In genomic region chr6:16857969-16858592, GRCh38 we compare ENCODE assay signal across 1 cellular context.
A peak's percentile ranks its signal among the peaks of the same experiment; 100 is the strongest.
TF ChIP-seq lines count a peak whose summit lies in the region.

No MANE protein-coding gene starts in this region.

TF ChIP-seq in K562, 482 proteins besides CTCF, POLR2A, EP300 and RAD21 (continued from another document):
- peak; percentile 57 for TF ChIP-seq U2AF1 (optimal IDR thresholded peaks at IDR 0.05; ENCODE audit: low read depth, low read length)
- TF ChIP-seq HMGN3 (IDR thresholded peaks at IDR 0.05; ENCODE audit: borderline replicate concordance, extremely low read depth, insufficient read length, low read depth, low read length): no peak
- no peak for TF ChIP-seq TRIM25 (IDR thresholded peaks at IDR 0.05; ENCODE audit: borderline replicate concordance)
- no peak for TF ChIP-seq WHSC1 (IDR thresholded peaks at IDR 0.05; ENCODE audit: low read length)
- TF ChIP-seq CAMTA2 (CRISPR knock-in tag; conservative IDR thresholded peaks at IDR 0.05): no peak
- no peak for TF ChIP-seq FOXK1 (CRISPR knock-in tag; IDR thresholded peaks at IDR 0.05; ENCODE audit: borderline replicate concordance)
- TF ChIP-seq ZNF197 (CRISPR knock-in tag; IDR thresholded peaks at IDR 0.05; ENCODE audit: low read depth): no peak
- TF ChIP-seq PCBP2 (IDR thresholded peaks at IDR 0.05; ENCODE audit: low read depth, low read length, poor library complexity, severe bottlenecking): no peak
- TF ChIP-seq KAT7 (CRISPR knock-in tag; IDR thresholded peaks at IDR 0.05; ENCODE audit: borderline replicate concordance): no peak
- TF ChIP-seq GATA2 (CRISPR knock-in tag; IDR thresholded peaks at IDR 0.05): no peak
- no peak for TF ChIP-seq TFAM (CRISPR knock-in tag; conservative IDR thresholded peaks at IDR 0.05)
- no peak for TF ChIP-seq NUFIP1 (IDR thresholded peaks at IDR 0.05; ENCODE audit: partially characterized antibody)
- TF ChIP-seq TAF9B (IDR thresholded peaks at IDR 0.05; ENCODE audit: partially characterized antibody): peak; percentile 31
- TF ChIP-seq, protein P1, sequence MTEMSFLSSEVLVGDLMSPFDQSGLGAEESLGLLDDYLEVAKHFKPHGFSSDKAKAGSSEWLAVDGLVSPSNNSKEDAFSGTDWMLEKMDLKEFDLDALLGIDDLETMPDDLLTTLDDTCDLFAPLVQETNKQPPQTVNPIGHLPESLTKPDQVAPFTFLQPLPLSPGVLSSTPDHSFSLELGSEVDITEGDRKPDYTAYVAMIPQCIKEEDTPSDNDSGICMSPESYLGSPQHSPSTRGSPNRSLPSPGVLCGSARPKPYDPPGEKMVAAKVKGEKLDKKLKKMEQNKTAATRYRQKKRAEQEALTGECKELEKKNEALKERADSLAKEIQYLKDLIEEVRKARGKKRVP (CRISPR knock-in tag; IDR thresholded peaks at IDR 0.05): no peak
- TF ChIP-seq NKRF (IDR thresholded peaks at IDR 0.05; ENCODE audit: borderline replicate concordance): no peak
- TF ChIP-seq ZNF184 (CRISPR knock-in tag; IDR thresholded peaks at IDR 0.05): no peak
- TF ChIP-seq SLC30A9 (CRISPR knock-in tag; IDR thresholded peaks at IDR 0.05): no peak
- no peak for TF ChIP-seq ARID3B (CRISPR knock-in tag; IDR thresholded peaks at IDR 0.05; ENCODE audit: borderline replicate concordance)
- no peak for TF ChIP-seq HDAC3 (IDR thresholded peaks at IDR 0.05; ENCODE audit: borderline replicate concordance, partially characterized antibody)
- 0 out of 2 replicates have a peak, but pooled peaks have one; percentile 43 for TF ChIP-seq MTA1 (IDR thresholded peaks at IDR 0.05; ENCODE audit: borderline replicate concordance)
- TF ChIP-seq, protein P2, sequence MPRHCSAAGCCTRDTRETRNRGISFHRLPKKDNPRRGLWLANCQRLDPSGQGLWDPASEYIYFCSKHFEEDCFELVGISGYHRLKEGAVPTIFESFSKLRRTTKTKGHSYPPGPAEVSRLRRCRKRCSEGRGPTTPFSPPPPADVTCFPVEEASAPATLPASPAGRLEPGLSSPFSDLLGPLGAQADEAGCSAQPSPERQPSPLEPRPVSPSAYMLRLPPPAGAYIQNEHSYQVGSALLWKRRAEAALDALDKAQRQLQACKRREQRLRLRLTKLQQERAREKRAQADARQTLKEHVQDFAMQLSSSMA (CRISPR knock-in tag; IDR thresholded peaks at IDR 0.05): no peak
- TF ChIP-seq NCOA6 (IDR thresholded peaks at IDR 0.05): no peak
- TF ChIP-seq, protein P3, sequence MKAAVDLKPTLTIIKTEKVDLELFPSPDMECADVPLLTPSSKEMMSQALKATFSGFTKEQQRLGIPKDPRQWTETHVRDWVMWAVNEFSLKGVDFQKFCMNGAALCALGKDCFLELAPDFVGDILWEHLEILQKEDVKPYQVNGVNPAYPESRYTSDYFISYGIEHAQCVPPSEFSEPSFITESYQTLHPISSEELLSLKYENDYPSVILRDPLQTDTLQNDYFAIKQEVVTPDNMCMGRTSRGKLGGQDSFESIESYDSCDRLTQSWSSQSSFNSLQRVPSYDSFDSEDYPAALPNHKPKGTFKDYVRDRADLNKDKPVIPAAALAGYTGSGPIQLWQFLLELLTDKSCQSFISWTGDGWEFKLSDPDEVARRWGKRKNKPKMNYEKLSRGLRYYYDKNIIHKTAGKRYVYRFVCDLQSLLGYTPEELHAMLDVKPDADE (conservative IDR thresholded peaks at IDR 0.05; ENCODE audit: control insufficient read depth, low read depth, low read length): no peak
- peak; percentile 74 for TF ChIP-seq FOSL1 (tag; conservative IDR thresholded peaks at IDR 0.05)
- TF ChIP-seq BRD9 (IDR thresholded peaks at IDR 0.05; ENCODE audit: low read depth, partially characterized antibody): no peak
- TF ChIP-seq CHCHD3 (CRISPR knock-in tag; IDR thresholded peaks at IDR 0.05): no peak
- TF ChIP-seq ZNF124 (CRISPR knock-in tag; IDR thresholded peaks at IDR 0.05): no peak
- no peak for TF ChIP-seq CHAMP1 (IDR thresholded peaks at IDR 0.05)
- TF ChIP-seq MTA3 (IDR thresholded peaks at IDR 0.05; ENCODE audit: borderline replicate concordance): 0 out of 2 replicates have a peak, but pooled peaks have one; percentile 22
- no peak for TF ChIP-seq MAX (CRISPR knock-in tag; IDR thresholded peaks at IDR 0.05)
- TF ChIP-seq NRF1 (conservative IDR thresholded peaks at IDR 0.05 in 1 of 2, IDR thresholded peaks at IDR 0.05 in 1 of 2): no peak
- no peak for TF ChIP-seq ZNF277 (CRISPR knock-in tag; IDR thresholded peaks at IDR 0.05; ENCODE audit: borderline replicate concordance)
- TF ChIP-seq ELF1 (tag; IDR thresholded peaks at IDR 0.05): peak; percentile 57
- TF ChIP-seq, protein P4, sequence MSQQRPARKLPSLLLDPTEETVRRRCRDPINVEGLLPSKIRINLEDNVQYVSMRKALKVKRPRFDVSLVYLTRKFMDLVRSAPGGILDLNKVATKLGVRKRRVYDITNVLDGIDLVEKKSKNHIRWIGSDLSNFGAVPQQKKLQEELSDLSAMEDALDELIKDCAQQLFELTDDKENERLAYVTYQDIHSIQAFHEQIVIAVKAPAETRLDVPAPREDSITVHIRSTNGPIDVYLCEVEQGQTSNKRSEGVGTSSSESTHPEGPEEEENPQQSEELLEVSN (IDR thresholded peaks at IDR 0.05; ENCODE audit: borderline replicate concordance in 1 of 2, extremely low read depth in 1 of 2, insufficient read depth in 1 of 2, insufficient read length in 1 of 2, low read depth in 1 of 2, low read length in 1 of 2, poor library complexity in 1 of 2, severe bottlenecking in 1 of 2): no peak
- TF ChIP-seq ZNF75A (CRISPR knock-in tag; IDR thresholded peaks at IDR 0.05): no peak
- no peak for TF ChIP-seq DMBX1 (CRISPR knock-in tag; IDR thresholded peaks at IDR 0.05; ENCODE audit: borderline replicate concordance)
- no peak for TF ChIP-seq BCLAF1 (IDR thresholded peaks at IDR 0.05; ENCODE audit: borderline replicate concordance in 1 of 2, control insufficient read depth in 1 of 2, low read depth in 2 of 2, low read length in 1 of 2)
- TF ChIP-seq TEAD4 (IDR thresholded peaks at IDR 0.05; ENCODE audit: low read length): peak; percentile 52; the same call in 1 of the 2 replicates
- no peak for TF ChIP-seq TEAD4 (CRISPR knock-in tag; IDR thresholded peaks at IDR 0.05; ENCODE audit: borderline replicate concordance)
- TF ChIP-seq ZNF695 (CRISPR knock-in tag; IDR thresholded peaks at IDR 0.05): no peak
- no peak for TF ChIP-seq XRCC5 (IDR thresholded peaks at IDR 0.05; ENCODE audit: low read depth, low read length)
- no peak for TF ChIP-seq ZNF140 (CRISPR knock-in tag; IDR thresholded peaks at IDR 0.05)
- TF ChIP-seq NFYB (IDR thresholded peaks at IDR 0.05; ENCODE audit: extremely low read depth, insufficient read length): no peak
- TF ChIP-seq TAF7 (tag; IDR thresholded peaks at IDR 0.05): no peak
- no peak for TF ChIP-seq SIN3B (IDR thresholded peaks at IDR 0.05; ENCODE audit: low read depth)
